17 cellular contexts compared by ENCODE assay signal in genomic region chrY:14829366-14829885, GRCh38.
"Had no signal": no experiment of that assay in that cellular context is flagged by ENCODE, and none has a peak within 500 bp of the region (broad histone marks: within the 10 kb centered on the region; RNA-seq: fewer than 3 reads in every experiment).

No MANE protein-coding gene starts in this region.

- H3K9me3 Mint-ChIP-seq: activated naive CD4-positive, alpha-beta T cell treated with anti-CD3 and anti-CD28 coated beads, Interleukin-2, amount 50 U/mL, for 24 hours had no signal

- H3K27ac Mint-ChIP-seq: activated CD8-positive, alpha-beta T cell treated with anti-CD3 and anti-CD28 coated beads, Interleukin-2, amount 10 ng/mL, durations not matched to agents 7 days and 5 days; activated naive CD4-positive, alpha-beta T cell treated with anti-CD3 and anti-CD28 coated beads, Interleukin-2, amount 50 U/mL, for 24 hours; naive thymus-derived CD8-positive, alpha-beta T cell; stimulated activated naive CD8-positive, alpha-beta T cell treated with anti-CD3 and anti-CD28 coated beads, Interleukin-15, amount 100 ng/mL, for 72 hours; T-helper 17 cell; WTC11 had no signal

- H3K36me3 Mint-ChIP-seq: activated naive CD4-positive, alpha-beta T cell treated with anti-CD3 and anti-CD28 coated beads, Interleukin-2, amount 50 U/mL, for 24 hours; naive thymus-derived CD8-positive, alpha-beta T cell had no signal

- H3K4me3 Mint-ChIP-seq: activated CD8-positive, alpha-beta T cell treated with anti-CD3 and anti-CD28 coated beads, Interleukin-2, amount 10 ng/mL, durations not matched to agents 7 days and 5 days; activated naive CD4-positive, alpha-beta T cell treated with anti-CD3 and anti-CD28 coated beads, Interleukin-2, amount 50 U/mL, for 24 hours; naive thymus-derived CD8-positive, alpha-beta T cell; stimulated activated naive CD8-positive, alpha-beta T cell treated with anti-CD3 and anti-CD28 coated beads, Interleukin-15, amount 100 ng/mL, for 72 hours; T-helper 17 cell; WTC11 had no signal

- H3K27me3 Mint-ChIP-seq: activated naive CD4-positive, alpha-beta T cell treated with anti-CD3 and anti-CD28 coated beads, Interleukin-2, amount 50 U/mL, for 24 hours; naive thymus-derived CD8-positive, alpha-beta T cell; stimulated activated naive CD8-positive, alpha-beta T cell treated with anti-CD3 and anti-CD28 coated beads, Interleukin-15, amount 100 ng/mL, for 72 hours; T-helper 17 cell had no signal

- DNase-seq: activated CD4-positive, alpha-beta T cell treated with anti-CD3 and anti-CD28 coated beads for 4 hours; activated CD8-positive, alpha-beta memory T cell treated with anti-CD3 and anti-CD28 coated beads, Interleukin-2, amount 50 U/mL, for 4 hours; activated CD8-positive, alpha-beta T cell treated with anti-CD3 and anti-CD28 coated beads, Interleukin-2, amount 10 ng/mL, durations not matched to agents 7 days and 5 days; activated effector memory CD4-positive, alpha-beta T cell treated with anti-CD3 and anti-CD28 coated beads, Interleukin-2, amount 50 U/mL, for 16 hours; activated T-cell treated with anti-CD3 and anti-CD28 coated beads, Interleukin-2, amount 50 U/mL, for 48 hours; adrenal gland; colonic mucosa; kidney; left lung; mammary epithelial cell; mucosa of descending colon; naive thymus-derived CD8-positive, alpha-beta T cell; stimulated activated naive CD8-positive, alpha-beta T cell treated with anti-CD3 and anti-CD28 coated beads, Interleukin-15, amount 100 ng/mL, for 72 hours; T-helper 17 cell; upper lobe of right lung had no signal

- H3K4me1 Mint-ChIP-seq: activated naive CD4-positive, alpha-beta T cell treated with anti-CD3 and anti-CD28 coated beads, Interleukin-2, amount 50 U/mL, for 24 hours; naive thymus-derived CD8-positive, alpha-beta T cell; stimulated activated naive CD8-positive, alpha-beta T cell treated with anti-CD3 and anti-CD28 coated beads, Interleukin-15, amount 100 ng/mL, for 72 hours had no signal
